7 cellular contexts compared by ENCODE assay signal in genomic region chr11:132595246-132595645, GRCh38.
"Had no signal": no experiment of that assay in that cellular context is flagged by ENCODE, and none has a peak within 500 bp of the region (broad histone marks: within the 10 kb centered on the region; RNA-seq: fewer than 3 reads in every experiment).

No MANE protein-coding gene starts in this region.

- H2AFZ ChIP-seq: GM23338 had no signal

- H3K27ac ChIP-seq: HL-60 had no signal

- ATAC-seq: GM23338, HCT116, HepG2 had no signal

- H3K4me2 ChIP-seq: GM23338 had no signal

- H3K4me3 ChIP-seq: GM23338 had no signal

- DNase-seq: H9, HFFc6, KBM-7 had no signal
